Comparison of ENCODE assay signal across 8 cellular contexts in genomic region chr1:16145030-16145987, GRCh38. TPM values are rescaled to one million over a fixed set of nuclear protein-coding genes. Genes with fewer than 3 reads are reported as not detected.
DNase-seq lines count a peak whose midpoint lies in the region; ATAC-seq, FAIRE-seq and TF ChIP-seq lines count a peak whose summit lies in the region.

No MANE protein-coding gene starts in this region.

- no peaks in the 10 kb centered on the region for H3K9me1 ChIP-seq in endothelial cell of umbilical vein (replicated peaks; ENCODE audit: control insufficient read depth, extremely low read depth, insufficient read depth, low read length)

- POLR2A ChIA-PET in BJ (lab: Charles Lee), result interaction anchor here (1.7 kb wide), 1 partner anchor 10 kb away, joined by 6 read pairs; the partner anchor contains the start of gene EPHA2
- POLR2A ChIA-PET in endothelial cell of umbilical vein (lab: Charles Lee), result interaction anchor here (0.5 to 3.3 kb wide), 4 partner anchors 10 to 36 kb away, joined by 3 to 22 read pairs (median 6); partner anchors contain the start of gene EPHA2

- no TSS peak for BruUV-seq in endothelial cell of umbilical vein (replicated peaks; lab: Mats Ljungman, UMichigan)

- peaks cover 22% of the 10 kb centered on the region for H3K36me3 ChIP-seq in BJ (ENCODE audit: control insufficient read depth, insufficient read depth, low read length)
- peaks cover 41 to 45% of the 10 kb centered on the region in 2 experiments for H3K36me3 ChIP-seq in endothelial cell of umbilical vein (ENCODE audit: control insufficient read depth in 2 of 2, extremely low read depth in 1 of 2, insufficient read depth in 2 of 2, low read length in 2 of 2)
- H3K36me3 ChIP-seq in mucosa of rectum (ENCODE audit: control insufficient read depth in 2 of 2, insufficient read depth in 2 of 2, low read length in 2 of 2), result peaks cover 17 to 25% of the 10 kb centered on the region in 2 donors

- DNase-seq in BJ (ENCODE audit: low read depth), result no peak
- peak; percentile 59 for DNase-seq in NCI-H2196 treated with DMSO at 0.1 percent for 48 hours (lab: John Stamatoyannopoulos, UW; ENCODE audit: unreplicated experiment)
- peak; percentile 95 for DNase-seq in endothelial cell of umbilical vein (ENCODE audit: low read depth, low spot score)
- DNase-seq in activated effector memory CD4-positive, alpha-beta T cell treated with Interleukin-2 at 50 U/mL for 16 hours, result no peak
- no peak for DNase-seq in GM19238 (ENCODE audit: insufficient read length, low spot score)

- H3K4me3 ChIP-seq in BJ (ENCODE audit: low read depth, low read length) (peak overlapping the region; percentile 33), endothelial cell of umbilical vein (replicated peaks in 1 of 3; ENCODE audit: insufficient read depth in 1 of 3, low read depth in 1 of 3, low read length in 3 of 3) (peak overlapping the region in 2 of 3 experiments; percentile 14 to 23), mucosa of rectum (ENCODE audit: low read length in 2 of 2) (peak overlapping the region; percentile 47 to 54)

- peak; percentile 81 for TF ChIP-seq POLR2A in endothelial cell of umbilical vein (IDR thresholded peaks at IDR 0.05; ENCODE audit: low read depth, low read length)

- H2AFZ ChIP-seq in endothelial cell of umbilical vein (ENCODE audit: low read depth, low read length), result no peak overlapping the region

- peaks cover 87% of the 10 kb centered on the region for H3K79me2 ChIP-seq in endothelial cell of umbilical vein (ENCODE audit: control insufficient read depth, insufficient read depth, low read length)

- peak overlapping the region; percentile 64 for H3K4me2 ChIP-seq in endothelial cell of umbilical vein (ENCODE audit: insufficient read depth, low read length)

- TF ChIP-seq CTCF in BJ (IDR thresholded peaks at IDR 0.05; ENCODE audit: insufficient read depth, low read depth, low read length) (no peak), endothelial cell of umbilical vein (IDR thresholded peaks at IDR 0.05; ENCODE audit: extremely low read depth in 1 of 2, insufficient read depth in 1 of 2, low read depth in 1 of 2, low read length in 2 of 2) (no peak)

- H3K9me3 ChIP-seq in endothelial cell of umbilical vein (replicated peaks; ENCODE audit: control insufficient read depth, insufficient read depth, low read length) (no peaks in the 10 kb centered on the region), mucosa of rectum (ENCODE audit: control insufficient read depth in 2 of 2, low read length in 2 of 2) (no peaks in the 10 kb centered on the region)

- CTCF ChIA-PET in BJ (lab: Yijun Ruan, JAX) (interaction anchor here (0.6 to 13.9 kb wide), 3 partner anchors 24 to 64 kb away, joined by 3 to 179 read pairs (median 3); no protein-coding TSS in a partner anchor), endothelial cell of umbilical vein (lab: Charles Lee) (interaction anchor here (1.3 to 6.9 kb wide), 9 partner anchors 8 to 218 kb away, joined by 3 to 39 read pairs (median 15); partner anchors contain the start of gene EPHA2)

- ATAC-seq in GM18867 (IDR thresholded peaks at IDR 0.05; ENCODE audit: unreplicated experiment), result no peak
- no peak for ATAC-seq in HG03097 (IDR thresholded peaks at IDR 0.05; ENCODE audit: low FRiP score, unreplicated experiment)

- FAIRE-seq in endothelial cell of umbilical vein (lab: Jason Lieb, UNC), result peak; percentile 100

- dilution Hi-C loops in endothelial cell of umbilical vein (cut with MboI; ENCODE audit: extremely low pct_ligation_motif_present, low sequenced_read_pairs), result no loop called here

- H3K27ac ChIP-seq in endothelial cell of umbilical vein (ENCODE audit: insufficient read depth, low read depth, low read length) (peak overlapping the region; percentile 99), mucosa of rectum (ENCODE audit: low read depth in 2 of 2, low read length in 2 of 2) (peak overlapping the region; percentile 82 to 84)

- H3K4me1 ChIP-seq in endothelial cell of umbilical vein (ENCODE audit: control insufficient read depth, extremely low read depth, insufficient read depth, low read length) (peaks cover 97% of the 10 kb centered on the region), mucosa of rectum (ENCODE audit: control insufficient read depth in 2 of 2, insufficient read depth in 2 of 2, low read length in 2 of 2) (peaks cover 30 to 36% of the 10 kb centered on the region in 2 donors)

- H3K9ac ChIP-seq in endothelial cell of umbilical vein (replicated peaks; ENCODE audit: extremely low read depth, insufficient read depth, low read length) (peak overlapping the region; percentile 89), mucosa of rectum (ENCODE audit: low read depth in 1 of 2, low read length in 2 of 2) (peak overlapping the region; percentile 32 to 58)

- intact Hi-C loops in endothelial cell of umbilical vein (cut with micrococcal nuclease), result loop anchor here (1.0 to 5.0 kb wide), 5 partner anchors 8 to 348 kb away; partner anchors contain the start of gene SZRD1

- no peaks in the 10 kb centered on the region for H4K20me1 ChIP-seq in endothelial cell of umbilical vein (replicated peaks; ENCODE audit: control insufficient read depth, extremely low read depth, insufficient read depth, low read length)

- H3K27me3 ChIP-seq in BJ (ENCODE audit: control insufficient read depth, insufficient read depth, low read length) (no peaks in the 10 kb centered on the region), endothelial cell of umbilical vein (ENCODE audit: control insufficient read depth in 2 of 2, insufficient read depth in 2 of 2, low read length in 2 of 2) (no peaks in the 10 kb centered on the region), mucosa of rectum (ENCODE audit: control insufficient read depth in 2 of 2, insufficient read depth in 2 of 2, low read length in 2 of 2) (peaks cover 0 to 2% of the 10 kb centered on the region in 2 donors)

TF ChIP-seq in endothelial cell of umbilical vein, 7 proteins besides CTCF, POLR2A, EP300 and RAD21:
- TF ChIP-seq MAX (IDR thresholded peaks at IDR 0.05; ENCODE audit: insufficient read depth, insufficient read length), result no peak
- peak; percentile 81 for TF ChIP-seq POLR2AphosphoS5 (IDR thresholded peaks at IDR 0.05; ENCODE audit: insufficient read depth, low read depth, low read length)
- peak; percentile 83 for TF ChIP-seq JUN (IDR thresholded peaks at IDR 0.05; ENCODE audit: borderline replicate concordance, insufficient read depth, insufficient read length, low read depth)
- no peak for TF ChIP-seq EZH2 (IDR thresholded peaks at IDR 0.05; ENCODE audit: borderline replicate concordance, low read depth, low read length, severe bottlenecking)
- TF ChIP-seq GATA2 (IDR thresholded peaks at IDR 0.05; ENCODE audit: insufficient read depth, insufficient read length, low read depth, low read length), result peak; percentile 49
- TF ChIP-seq FOS (IDR thresholded peaks at IDR 0.05; ENCODE audit: borderline replicate concordance, insufficient read depth, low read length), result peak; percentile 89
- peak; percentile 32 for TF ChIP-seq MYC (IDR thresholded peaks at IDR 0.05; ENCODE audit: low read depth, low read length)

RNA-seq across cellular contexts. Expression of gene EPHA2, which starts 10.6 kb away (rescaled TPM):
- 13.6 and 26.5 TPM in 2 replicates for polyA plus RNA-seq in BJ (2011; rRNA removed)
- polyA minus RNA-seq in BJ (2011; rRNA and poly(A)+ RNA removed), result 22.8 TPM in 2 replicates
- total RNA-seq in endothelial cell of umbilical vein, result 125 and 141 TPM in 2 replicates
- 147 and 169 TPM in 2 replicates for polyA plus RNA-seq in endothelial cell of umbilical vein
- polyA plus RNA-seq in endothelial cell of umbilical vein (2011; cell fraction: cytosol; rRNA removed), result 95.2 and 120 TPM in 2 replicates
- 126 and 152 TPM in 2 replicates for polyA plus RNA-seq in endothelial cell of umbilical vein (2011; cell fraction: nucleus; rRNA removed)
- 107 and 115 TPM in 2 replicates for polyA plus RNA-seq in endothelial cell of umbilical vein (2012)
- polyA minus RNA-seq in endothelial cell of umbilical vein, result 132 and 164 TPM in 2 replicates
- 42.6 TPM for polyA minus RNA-seq in endothelial cell of umbilical vein (2011; cell fraction: cytosol; rRNA and poly(A)+ RNA removed)
- 47.6 and 68.5 TPM in 2 replicates for polyA minus RNA-seq in endothelial cell of umbilical vein (2011; cell fraction: nucleus; rRNA and poly(A)+ RNA removed)

Comparison
In these comparisons a context has a peak if more than half of its experiments do, and no peak if none do; other contexts are left out.
1. DNase-seq: peak in NCI-H2196 treated with DMSO at 0.1 percent for 48 hours (single experiment) and endothelial cell of umbilical vein (single experiment); none in BJ (single experiment), activated effector memory CD4-positive, alpha-beta T cell treated with Interleukin-2 at 50 U/mL for 16 hours (single experiment) and GM19238 (single experiment).
2. Peak in every context shown above with its lines, with median percentiles within 50 percentile points of each other: H3K4me3 ChIP-seq.